ENCODE assay signal across 1 cellular context in the genomic region with DNA sequence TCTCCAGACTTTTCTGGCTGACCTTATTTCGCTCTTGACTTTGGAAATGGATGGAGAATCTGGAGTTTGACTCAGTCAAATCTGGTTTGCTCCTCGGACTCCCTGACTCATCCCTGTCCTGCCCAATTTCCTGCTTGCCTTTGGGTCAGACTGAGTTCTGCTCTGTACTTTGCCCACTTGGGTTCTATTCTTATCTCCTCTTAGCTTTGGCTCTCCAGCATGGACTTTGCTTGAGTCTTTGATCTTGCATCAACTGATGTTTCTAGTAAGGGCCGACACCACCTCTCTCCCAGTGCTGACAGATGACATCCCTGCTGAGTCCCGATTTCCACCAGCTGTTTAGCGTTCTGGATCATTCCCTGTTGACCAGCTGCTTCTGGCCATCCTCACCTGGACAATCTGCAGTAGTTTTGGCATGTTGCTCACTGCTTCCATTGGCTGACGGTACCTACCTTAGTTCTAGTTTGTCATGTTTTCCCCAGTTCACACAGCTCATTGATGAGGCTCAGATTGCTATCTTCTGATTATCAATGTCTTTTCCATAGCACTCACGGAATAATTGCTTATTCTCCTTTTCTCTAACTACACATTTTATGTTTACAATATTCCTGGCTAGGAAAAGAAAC.
TF ChIP-seq lines count a peak whose summit lies in the region.

No MANE protein-coding gene starts in this region.

TF ChIP-seq in SK-N-SH, 30 proteins besides CTCF, POLR2A, EP300 and RAD21 (continued from another document):
- TF ChIP-seq, protein P1, sequence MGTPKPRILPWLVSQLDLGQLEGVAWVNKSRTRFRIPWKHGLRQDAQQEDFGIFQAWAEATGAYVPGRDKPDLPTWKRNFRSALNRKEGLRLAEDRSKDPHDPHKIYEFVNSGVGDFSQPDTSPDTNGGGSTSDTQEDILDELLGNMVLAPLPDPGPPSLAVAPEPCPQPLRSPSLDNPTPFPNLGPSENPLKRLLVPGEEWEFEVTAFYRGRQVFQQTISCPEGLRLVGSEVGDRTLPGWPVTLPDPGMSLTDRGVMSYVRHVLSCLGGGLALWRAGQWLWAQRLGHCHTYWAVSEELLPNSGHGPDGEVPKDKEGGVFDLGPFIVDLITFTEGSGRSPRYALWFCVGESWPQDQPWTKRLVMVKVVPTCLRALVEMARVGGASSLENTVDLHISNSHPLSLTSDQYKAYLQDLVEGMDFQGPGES (IDR thresholded peaks at IDR 0.05; ENCODE audit: low read depth, low read length), result no peak
- TF ChIP-seq MXI1 (IDR thresholded peaks at IDR 0.05; ENCODE audit: low read depth, low read length), result no peak
- TF ChIP-seq, protein P2, sequence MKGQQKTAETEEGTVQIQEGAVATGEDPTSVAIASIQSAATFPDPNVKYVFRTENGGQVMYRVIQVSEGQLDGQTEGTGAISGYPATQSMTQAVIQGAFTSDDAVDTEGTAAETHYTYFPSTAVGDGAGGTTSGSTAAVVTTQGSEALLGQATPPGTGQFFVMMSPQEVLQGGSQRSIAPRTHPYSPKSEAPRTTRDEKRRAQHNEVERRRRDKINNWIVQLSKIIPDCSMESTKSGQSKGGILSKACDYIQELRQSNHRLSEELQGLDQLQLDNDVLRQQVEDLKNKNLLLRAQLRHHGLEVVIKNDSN (IDR thresholded peaks at IDR 0.05; ENCODE audit: borderline replicate concordance, low read depth), result no peak
- TF ChIP-seq, protein P3, sequence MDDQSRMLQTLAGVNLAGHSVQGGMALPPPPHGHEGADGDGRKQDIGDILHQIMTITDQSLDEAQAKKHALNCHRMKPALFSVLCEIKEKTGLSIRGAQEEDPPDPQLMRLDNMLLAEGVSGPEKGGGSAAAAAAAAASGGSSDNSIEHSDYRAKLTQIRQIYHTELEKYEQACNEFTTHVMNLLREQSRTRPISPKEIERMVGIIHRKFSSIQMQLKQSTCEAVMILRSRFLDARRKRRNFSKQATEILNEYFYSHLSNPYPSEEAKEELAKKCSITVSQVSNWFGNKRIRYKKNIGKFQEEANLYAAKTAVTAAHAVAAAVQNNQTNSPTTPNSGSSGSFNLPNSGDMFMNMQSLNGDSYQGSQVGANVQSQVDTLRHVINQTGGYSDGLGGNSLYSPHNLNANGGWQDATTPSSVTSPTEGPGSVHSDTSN (IDR thresholded peaks at IDR 0.05), result peak; percentile 97
- TF ChIP-seq SMC3 (IDR thresholded peaks at IDR 0.05; ENCODE audit: low read depth, low read length), result no peak; the same call in 1 of the 2 replicates
- TF ChIP-seq, protein P4, sequence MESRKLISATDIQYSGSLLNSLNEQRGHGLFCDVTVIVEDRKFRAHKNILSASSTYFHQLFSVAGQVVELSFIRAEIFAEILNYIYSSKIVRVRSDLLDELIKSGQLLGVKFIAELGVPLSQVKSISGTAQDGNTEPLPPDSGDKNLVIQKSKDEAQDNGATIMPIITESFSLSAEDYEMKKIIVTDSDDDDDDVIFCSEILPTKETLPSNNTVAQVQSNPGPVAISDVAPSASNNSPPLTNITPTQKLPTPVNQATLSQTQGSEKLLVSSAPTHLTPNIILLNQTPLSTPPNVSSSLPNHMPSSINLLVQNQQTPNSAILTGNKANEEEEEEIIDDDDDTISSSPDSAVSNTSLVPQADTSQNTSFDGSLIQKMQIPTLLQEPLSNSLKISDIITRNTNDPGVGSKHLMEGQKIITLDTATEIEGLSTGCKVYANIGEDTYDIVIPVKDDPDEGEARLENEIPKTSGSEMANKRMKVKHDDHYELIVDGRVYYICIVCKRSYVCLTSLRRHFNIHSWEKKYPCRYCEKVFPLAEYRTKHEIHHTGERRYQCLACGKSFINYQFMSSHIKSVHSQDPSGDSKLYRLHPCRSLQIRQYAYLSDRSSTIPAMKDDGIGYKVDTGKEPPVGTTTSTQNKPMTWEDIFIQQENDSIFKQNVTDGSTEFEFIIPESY (IDR thresholded peaks at IDR 0.05; ENCODE audit: borderline replicate concordance, low read depth), result peak; percentile 67; the same call in 1 of the 2 replicates
- TF ChIP-seq YY1 (IDR thresholded peaks at IDR 0.05; ENCODE audit: low read depth), result peak; percentile 35; the same call in 1 of the 2 replicates
- TF ChIP-seq ELF1 (IDR thresholded peaks at IDR 0.05), result no peak; the same call in 1 of the 2 replicates
- TF ChIP-seq FOXJ3 (CRISPR knock-in tag; IDR thresholded peaks at IDR 0.05), result no peak
- peak; percentile 90 for TF ChIP-seq TCF12 (IDR thresholded peaks at IDR 0.05)
- TF ChIP-seq, protein P5, sequence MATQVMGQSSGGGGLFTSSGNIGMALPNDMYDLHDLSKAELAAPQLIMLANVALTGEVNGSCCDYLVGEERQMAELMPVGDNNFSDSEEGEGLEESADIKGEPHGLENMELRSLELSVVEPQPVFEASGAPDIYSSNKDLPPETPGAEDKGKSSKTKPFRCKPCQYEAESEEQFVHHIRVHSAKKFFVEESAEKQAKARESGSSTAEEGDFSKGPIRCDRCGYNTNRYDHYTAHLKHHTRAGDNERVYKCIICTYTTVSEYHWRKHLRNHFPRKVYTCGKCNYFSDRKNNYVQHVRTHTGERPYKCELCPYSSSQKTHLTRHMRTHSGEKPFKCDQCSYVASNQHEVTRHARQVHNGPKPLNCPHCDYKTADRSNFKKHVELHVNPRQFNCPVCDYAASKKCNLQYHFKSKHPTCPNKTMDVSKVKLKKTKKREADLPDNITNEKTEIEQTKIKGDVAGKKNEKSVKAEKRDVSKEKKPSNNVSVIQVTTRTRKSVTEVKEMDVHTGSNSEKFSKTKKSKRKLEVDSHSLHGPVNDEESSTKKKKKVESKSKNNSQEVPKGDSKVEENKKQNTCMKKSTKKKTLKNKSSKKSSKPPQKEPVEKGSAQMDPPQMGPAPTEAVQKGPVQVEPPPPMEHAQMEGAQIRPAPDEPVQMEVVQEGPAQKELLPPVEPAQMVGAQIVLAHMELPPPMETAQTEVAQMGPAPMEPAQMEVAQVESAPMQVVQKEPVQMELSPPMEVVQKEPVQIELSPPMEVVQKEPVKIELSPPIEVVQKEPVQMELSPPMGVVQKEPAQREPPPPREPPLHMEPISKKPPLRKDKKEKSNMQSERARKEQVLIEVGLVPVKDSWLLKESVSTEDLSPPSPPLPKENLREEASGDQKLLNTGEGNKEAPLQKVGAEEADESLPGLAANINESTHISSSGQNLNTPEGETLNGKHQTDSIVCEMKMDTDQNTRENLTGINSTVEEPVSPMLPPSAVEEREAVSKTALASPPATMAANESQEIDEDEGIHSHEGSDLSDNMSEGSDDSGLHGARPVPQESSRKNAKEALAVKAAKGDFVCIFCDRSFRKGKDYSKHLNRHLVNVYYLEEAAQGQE (IDR thresholded peaks at IDR 0.05; ENCODE audit: low read depth, low read length), result peak; percentile 76
- TF ChIP-seq NFIC (IDR thresholded peaks at IDR 0.05; ENCODE audit: borderline replicate concordance), result peak; percentile 84
- TF ChIP-seq GATA2 (CRISPR knock-in tag; IDR thresholded peaks at IDR 0.05), result no peak
- TF ChIP-seq, protein P6, sequence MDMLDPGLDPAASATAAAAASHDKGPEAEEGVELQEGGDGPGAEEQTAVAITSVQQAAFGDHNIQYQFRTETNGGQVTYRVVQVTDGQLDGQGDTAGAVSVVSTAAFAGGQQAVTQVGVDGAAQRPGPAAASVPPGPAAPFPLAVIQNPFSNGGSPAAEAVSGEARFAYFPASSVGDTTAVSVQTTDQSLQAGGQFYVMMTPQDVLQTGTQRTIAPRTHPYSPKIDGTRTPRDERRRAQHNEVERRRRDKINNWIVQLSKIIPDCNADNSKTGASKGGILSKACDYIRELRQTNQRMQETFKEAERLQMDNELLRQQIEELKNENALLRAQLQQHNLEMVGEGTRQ (IDR thresholded peaks at IDR 0.05; ENCODE audit: borderline replicate concordance, low read depth, low read length), result no peak; the same call in 1 of the 2 replicates
- TF ChIP-seq RCOR1 (IDR thresholded peaks at IDR 0.05; ENCODE audit: low read length), result no peak
- TF ChIP-seq RFX5 (IDR thresholded peaks at IDR 0.05; ENCODE audit: low read length), result no peak
- TF ChIP-seq POLR2AphosphoS5 (IDR thresholded peaks at IDR 0.05; ENCODE audit: low read depth, low read length), result peak; percentile 98
